ENCODE assay signal across 8 cellular contexts in the genomic region with DNA sequence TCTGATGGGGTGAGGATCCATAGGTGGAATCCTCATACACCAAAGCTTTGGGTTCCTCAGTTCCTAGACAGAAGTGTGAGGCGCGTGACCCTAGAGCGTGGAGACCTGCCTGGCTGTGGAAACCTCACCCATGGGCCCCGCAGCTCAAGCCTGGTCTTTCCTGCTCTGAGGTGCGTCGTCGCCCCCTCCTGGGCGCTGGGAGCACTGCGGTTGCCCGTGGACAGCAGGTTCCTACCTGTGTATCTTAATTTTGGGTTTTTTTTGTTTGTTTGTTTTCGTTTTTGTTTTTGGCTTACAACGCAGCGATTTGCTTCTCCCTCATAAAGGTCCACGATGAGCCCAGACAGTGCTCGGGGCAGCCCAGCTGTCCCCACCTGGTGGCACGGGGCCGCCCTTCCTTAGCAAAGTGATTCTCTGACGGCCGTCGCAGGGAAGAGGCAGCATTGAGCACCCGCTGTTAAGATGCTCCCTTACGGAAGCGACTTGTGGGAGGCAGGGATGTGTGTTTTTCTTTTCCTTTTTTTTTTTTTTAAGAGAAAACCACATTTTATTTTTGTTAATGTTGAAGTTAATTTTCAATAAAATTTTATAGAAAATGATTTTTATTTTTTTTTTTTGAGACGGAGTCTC. TPM values are rescaled to one million over a fixed set of nuclear protein-coding genes. Genes with fewer than 3 reads are reported as not detected.
DNase-seq lines count a peak whose midpoint lies in the region; ATAC-seq, FAIRE-seq and TF ChIP-seq lines count a peak whose summit lies in the region.

No MANE protein-coding gene starts in this region.

- no peaks in the 10 kb centered on the region for H3K9me1 ChIP-seq in endothelial cell of umbilical vein (replicated peaks; ENCODE audit: control insufficient read depth, extremely low read depth, insufficient read depth, low read length)

- no peaks in the 10 kb centered on the region for H3K79me2 ChIP-seq in endothelial cell of umbilical vein (ENCODE audit: control insufficient read depth, insufficient read depth, low read length)

- TF ChIP-seq CTCF in endothelial cell of umbilical vein (IDR thresholded peaks at IDR 0.05; ENCODE audit: extremely low read depth in 1 of 2, insufficient read depth in 1 of 2, low read depth in 1 of 2, low read length in 2 of 2) (peak; percentile 96 to 97), mucosa of descending colon (IDR thresholded peaks at IDR 0.05) (peak; percentile 82)

- no peak overlapping the region for H3K4me2 ChIP-seq in endothelial cell of umbilical vein (ENCODE audit: insufficient read depth, low read length)

- DNase-seq in COR-L47 (lab: John Stamatoyannopoulos, UW) (peak; percentile 56), NCI-H82 treated with DMSO at 0.1 percent for 48 hours (lab: John Stamatoyannopoulos, UW; ENCODE audit: unreplicated experiment) (peak; percentile 17), endothelial cell of umbilical vein (ENCODE audit: low read depth, low spot score) (peak; percentile 59), mucosa of descending colon (peak; percentile 82 to 90 (median 87))
- peak; percentile 46 to 75 (median 69) for DNase-seq in activated CD8-positive, alpha-beta memory T cell treated with anti-CD3 and anti-CD28 coated beads for 48 hours (ENCODE audit: low read depth in 2 of 3, low spot score in 2 of 3)
- DNase-seq in stimulated activated CD8-positive, alpha-beta memory T cell treated with anti-CD3 and anti-CD28 coated beads, Interleukin-4, amount 100 ng/mL, for 24 hours (ENCODE audit: low read depth) = peak; percentile 72

- H4K20me1 ChIP-seq in endothelial cell of umbilical vein (replicated peaks; ENCODE audit: control insufficient read depth, extremely low read depth, insufficient read depth, low read length) = no peaks in the 10 kb centered on the region

- H2AFZ ChIP-seq in endothelial cell of umbilical vein (ENCODE audit: low read depth, low read length) = no peak overlapping the region

- CTCF ChIA-PET in endothelial cell of umbilical vein (lab: Charles Lee) = interaction anchor here (0.6 to 3.7 kb wide), 47 partner anchors 9 to 322 kb away, joined by 3 to 37 read pairs (median 4); a partner anchor contains a TSS

- dilution Hi-C loops in endothelial cell of umbilical vein (cut with MboI; ENCODE audit: extremely low pct_ligation_motif_present, low sequenced_read_pairs) = no loop called here

- peaks cover 3 to 21% of the 10 kb centered on the region in 2 experiments for H3K36me3 ChIP-seq in endothelial cell of umbilical vein (ENCODE audit: control insufficient read depth in 2 of 2, extremely low read depth in 1 of 2, insufficient read depth in 2 of 2, low read length in 2 of 2)
- peaks cover 5% of the 10 kb centered on the region for H3K36me3 ChIP-seq in mucosa of descending colon (ENCODE audit: low read depth)

- intact Hi-C loops in endothelial cell of umbilical vein (cut with micrococcal nuclease) = loop anchor here (1.0 kb wide), 1 partner anchor 165 kb away; no protein-coding TSS in a partner anchor
- intact Hi-C loops in mucosa of descending colon (cut with DNase I, micrococcal nuclease) = loop anchor here in 1 of 2 donors (5.0 kb wide), 1 partner anchor 163 kb away; no protein-coding TSS in a partner anchor

- no peak overlapping the region for H3K9ac ChIP-seq in endothelial cell of umbilical vein (replicated peaks; ENCODE audit: extremely low read depth, insufficient read depth, low read length)

- peak; percentile 65 for ATAC-seq in HG02970 (IDR thresholded peaks at IDR 0.05; ENCODE audit: low FRiP score, unreplicated experiment)
- peak; percentile 88 for ATAC-seq in mucosa of descending colon
- ATAC-seq in HG03460 (IDR thresholded peaks at IDR 0.05; ENCODE audit: unreplicated experiment) = no peak

- H3K4me3 ChIP-seq in endothelial cell of umbilical vein (replicated peaks in 1 of 3; ENCODE audit: insufficient read depth in 1 of 3, low read depth in 1 of 3, low read length in 3 of 3) = no peak overlapping the region
- no peak overlapping the region for H3K4me3 ChIP-seq in mucosa of descending colon

- no peaks in the 10 kb centered on the region for H3K4me1 ChIP-seq in endothelial cell of umbilical vein (ENCODE audit: control insufficient read depth, extremely low read depth, insufficient read depth, low read length)
- no peaks in the 10 kb centered on the region for H3K4me1 ChIP-seq in mucosa of descending colon (ENCODE audit: low read depth)

- FAIRE-seq in endothelial cell of umbilical vein (lab: Jason Lieb, UNC) = peak; percentile 91

- POLR2A ChIA-PET in endothelial cell of umbilical vein (lab: Charles Lee) = no interaction called here

- TF ChIP-seq POLR2A in endothelial cell of umbilical vein (IDR thresholded peaks at IDR 0.05; ENCODE audit: low read depth, low read length) = no peak

- H3K27ac ChIP-seq in endothelial cell of umbilical vein (ENCODE audit: insufficient read depth, low read depth, low read length) = no peak overlapping the region

- no peaks in the 10 kb centered on the region for H3K27me3 ChIP-seq in endothelial cell of umbilical vein (ENCODE audit: control insufficient read depth in 2 of 2, insufficient read depth in 2 of 2, low read length in 2 of 2)

- BruUV-seq in endothelial cell of umbilical vein (replicated peaks; lab: Mats Ljungman, UMichigan) = no TSS peak

- H3K9me3 ChIP-seq in endothelial cell of umbilical vein (replicated peaks; ENCODE audit: control insufficient read depth, insufficient read depth, low read length) = no peaks in the 10 kb centered on the region
- no peaks in the 10 kb centered on the region for H3K9me3 ChIP-seq in mucosa of descending colon

TF ChIP-seq in endothelial cell of umbilical vein, 7 proteins besides CTCF, POLR2A, EP300 and RAD21:
- TF ChIP-seq JUN (IDR thresholded peaks at IDR 0.05; ENCODE audit: borderline replicate concordance, insufficient read depth, insufficient read length, low read depth) (no peak), GATA2 (IDR thresholded peaks at IDR 0.05; ENCODE audit: insufficient read depth, insufficient read length, low read depth, low read length) (no peak), FOS (IDR thresholded peaks at IDR 0.05; ENCODE audit: borderline replicate concordance, insufficient read depth, low read length) (no peak), EZH2 (IDR thresholded peaks at IDR 0.05; ENCODE audit: borderline replicate concordance, low read depth, low read length, severe bottlenecking) (no peak)
- TF ChIP-seq, protein P1, sequence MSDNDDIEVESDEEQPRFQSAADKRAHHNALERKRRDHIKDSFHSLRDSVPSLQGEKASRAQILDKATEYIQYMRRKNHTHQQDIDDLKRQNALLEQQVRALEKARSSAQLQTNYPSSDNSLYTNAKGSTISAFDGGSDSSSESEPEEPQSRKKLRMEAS (IDR thresholded peaks at IDR 0.05; ENCODE audit: insufficient read depth, insufficient read length) = no peak

RNA-seq across cellular contexts. Expression of a gene that starts 36.5 kb away (rescaled TPM):
- 33.6 and 44.4 TPM in 2 replicates for total RNA-seq in endothelial cell of umbilical vein
- polyA plus RNA-seq in endothelial cell of umbilical vein = 21.5 and 21.7 TPM in 2 replicates
- polyA plus RNA-seq in endothelial cell of umbilical vein (2011; cell fraction: cytosol; rRNA removed) = 18.2 and 18.3 TPM in 2 replicates
- polyA plus RNA-seq in endothelial cell of umbilical vein (2011; cell fraction: nucleus; rRNA removed) = 77.6 and 78.7 TPM in 2 replicates
- polyA plus RNA-seq in endothelial cell of umbilical vein (2012) = 26.7 and 33.9 TPM in 2 replicates
- 50.7 and 64.9 TPM in 2 replicates for polyA minus RNA-seq in endothelial cell of umbilical vein
- 15.0 TPM for polyA minus RNA-seq in endothelial cell of umbilical vein (2011; cell fraction: cytosol; rRNA and poly(A)+ RNA removed)
- polyA minus RNA-seq in endothelial cell of umbilical vein (2011; cell fraction: nucleus; rRNA and poly(A)+ RNA removed) = 49.6 and 69.9 TPM in 2 replicates
- total RNA-seq in mucosa of descending colon = 10 to 100 TPM; 57.7 to 86.8 (median 61.9) TPM

Comparison
In these comparisons a context has a peak if more than half of its experiments do, and no peak if none do; other contexts are left out.
1. DNase-seq: peak in every context shown above with its lines; median percentile 87 in mucosa of descending colon; 72 in stimulated activated CD8-positive, alpha-beta memory T cell treated with anti-CD3 and anti-CD28 coated beads, Interleukin-4, amount 100 ng/mL, for 24 hours; 69 in activated CD8-positive, alpha-beta memory T cell treated with anti-CD3 and anti-CD28 coated beads for 48 hours; 59 in endothelial cell of umbilical vein; 56 in COR-L47; 17 in NCI-H82 treated with DMSO at 0.1 percent for 48 hours.